1 cellular context compared by ENCODE assay signal in the genomic region with DNA sequence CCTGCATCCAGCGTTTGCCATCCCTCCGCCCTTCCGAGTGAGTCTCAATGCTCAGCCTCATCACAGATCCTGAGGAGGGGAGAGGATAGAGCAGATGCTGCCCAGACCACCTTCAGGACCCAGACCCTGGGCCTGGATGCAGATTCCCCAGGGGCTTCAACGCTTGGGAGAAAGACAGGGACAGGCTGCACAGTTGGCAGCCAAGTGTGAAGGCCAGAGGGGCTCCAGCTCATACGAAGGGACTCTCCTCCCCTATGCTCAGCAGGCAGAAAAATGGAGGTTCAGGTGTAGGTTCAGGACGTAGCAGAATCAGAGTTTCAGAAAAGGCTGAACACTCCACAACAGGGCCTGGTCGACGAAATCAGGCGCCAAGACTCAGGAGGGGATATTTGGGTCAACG.
TF ChIP-seq lines count a peak whose summit lies in the region.

No MANE protein-coding gene starts in this region.

TF ChIP-seq in GM23338, 12 proteins besides CTCF, POLR2A, EP300 and RAD21 (continued from another document):
- TF ChIP-seq, protein P1, sequence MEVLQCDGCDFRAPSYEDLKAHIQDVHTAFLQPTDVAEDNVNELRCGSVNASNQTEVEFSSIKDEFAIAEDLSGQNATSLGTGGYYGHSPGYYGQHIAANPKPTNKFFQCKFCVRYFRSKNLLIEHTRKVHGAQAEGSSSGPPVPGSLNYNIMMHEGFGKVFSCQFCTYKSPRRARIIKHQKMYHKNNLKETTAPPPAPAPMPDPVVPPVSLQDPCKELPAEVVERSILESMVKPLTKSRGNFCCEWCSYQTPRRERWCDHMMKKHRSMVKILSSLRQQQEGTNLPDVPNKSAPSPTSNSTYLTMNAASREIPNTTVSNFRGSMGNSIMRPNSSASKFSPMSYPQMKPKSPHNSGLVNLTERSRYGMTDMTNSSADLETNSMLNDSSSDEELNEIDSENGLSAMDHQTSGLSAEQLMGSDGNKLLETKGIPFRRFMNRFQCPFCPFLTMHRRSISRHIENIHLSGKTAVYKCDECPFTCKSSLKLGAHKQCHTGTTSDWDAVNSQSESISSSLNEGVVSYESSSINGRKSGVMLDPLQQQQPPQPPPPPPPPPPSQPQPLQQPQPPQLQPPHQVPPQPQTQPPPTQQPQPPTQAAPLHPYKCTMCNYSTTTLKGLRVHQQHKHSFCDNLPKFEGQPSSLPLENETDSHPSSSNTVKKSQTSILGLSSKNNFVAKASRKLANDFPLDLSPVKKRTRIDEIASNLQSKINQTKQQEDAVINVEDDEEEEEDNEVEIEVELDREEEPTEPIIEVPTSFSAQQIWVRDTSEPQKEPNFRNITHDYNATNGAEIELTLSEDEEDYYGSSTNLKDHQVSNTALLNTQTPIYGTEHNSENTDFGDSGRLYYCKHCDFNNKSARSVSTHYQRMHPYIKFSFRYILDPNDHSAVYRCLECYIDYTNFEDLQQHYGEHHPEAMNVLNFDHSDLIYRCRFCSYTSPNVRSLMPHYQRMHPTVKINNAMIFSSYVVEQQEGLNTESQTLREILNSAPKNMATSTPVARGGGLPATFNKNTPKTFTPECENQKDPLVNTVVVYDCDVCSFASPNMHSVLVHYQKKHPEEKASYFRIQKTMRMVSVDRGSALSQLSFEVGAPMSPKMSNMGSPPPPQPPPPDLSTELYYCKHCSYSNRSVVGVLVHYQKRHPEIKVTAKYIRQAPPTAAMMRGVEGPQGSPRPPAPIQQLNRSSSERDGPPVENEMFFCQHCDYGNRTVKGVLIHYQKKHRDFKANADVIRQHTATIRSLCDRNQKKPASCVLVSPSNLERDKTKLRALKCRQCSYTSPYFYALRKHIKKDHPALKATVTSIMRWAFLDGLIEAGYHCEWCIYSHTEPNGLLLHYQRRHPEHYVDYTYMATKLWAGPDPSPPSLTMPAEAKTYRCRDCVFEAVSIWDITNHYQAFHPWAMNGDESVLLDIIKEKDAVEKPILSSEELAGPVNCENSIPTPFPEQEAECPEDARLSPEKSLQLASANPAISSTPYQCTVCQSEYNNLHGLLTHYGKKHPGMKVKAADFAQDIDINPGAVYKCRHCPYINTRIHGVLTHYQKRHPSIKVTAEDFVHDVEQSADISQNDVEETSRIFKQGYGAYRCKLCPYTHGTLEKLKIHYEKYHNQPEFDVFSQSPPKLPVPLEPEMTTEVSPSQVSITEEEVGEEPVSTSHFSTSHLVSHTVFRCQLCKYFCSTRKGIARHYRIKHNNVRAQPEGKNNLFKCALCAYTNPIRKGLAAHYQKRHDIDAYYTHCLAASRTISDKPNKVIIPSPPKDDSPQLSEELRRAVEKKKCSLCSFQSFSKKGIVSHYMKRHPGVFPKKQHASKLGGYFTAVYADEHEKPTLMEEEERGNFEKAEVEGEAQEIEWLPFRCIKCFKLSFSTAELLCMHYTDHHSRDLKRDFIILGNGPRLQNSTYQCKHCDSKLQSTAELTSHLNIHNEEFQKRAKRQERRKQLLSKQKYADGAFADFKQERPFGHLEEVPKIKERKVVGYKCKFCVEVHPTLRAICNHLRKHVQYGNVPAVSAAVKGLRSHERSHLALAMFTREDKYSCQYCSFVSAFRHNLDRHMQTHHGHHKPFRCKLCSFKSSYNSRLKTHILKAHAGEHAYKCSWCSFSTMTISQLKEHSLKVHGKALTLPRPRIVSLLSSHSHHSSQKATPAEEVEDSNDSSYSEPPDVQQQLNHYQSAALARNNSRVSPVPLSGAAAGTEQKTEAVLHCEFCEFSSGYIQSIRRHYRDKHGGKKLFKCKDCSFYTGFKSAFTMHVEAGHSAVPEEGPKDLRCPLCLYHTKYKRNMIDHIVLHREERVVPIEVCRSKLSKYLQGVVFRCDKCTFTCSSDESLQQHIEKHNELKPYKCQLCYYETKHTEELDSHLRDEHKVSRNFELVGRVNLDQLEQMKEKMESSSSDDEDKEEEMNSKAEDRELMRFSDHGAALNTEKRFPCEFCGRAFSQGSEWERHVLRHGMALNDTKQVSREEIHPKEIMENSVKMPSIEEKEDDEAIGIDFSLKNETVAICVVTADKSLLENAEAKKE (CRISPR knock-in tag; IDR thresholded peaks at IDR 0.05): no peak
- TF ChIP-seq EZH2 (IDR thresholded peaks at IDR 0.05; ENCODE audit: low read depth, unreplicated experiment): no peak
